Comparison of ENCODE assay signal across 26 cellular contexts in genomic region chr17:12672944-12673343, GRCh38. TPM values are rescaled to one million over a fixed set of nuclear protein-coding genes. Genes with fewer than 3 reads are reported as not detected.
DNase-seq lines count a peak whose midpoint lies in the region; ATAC-seq and TF ChIP-seq lines count a peak whose summit lies in the region.
"Had no signal": no experiment of that assay in that cellular context is flagged by ENCODE, and none has a peak within 500 bp of the region (broad histone marks: within the 10 kb centered on the region; RNA-seq: fewer than 3 reads in every experiment).

No MANE protein-coding gene starts in this region.

- DNase-seq in IMR-90 (no peak), ascending aorta (ENCODE audit: low spot score in 2 of 2) (no peak), mesothelial cell of epicardium (ENCODE audit: low spot score in 2 of 2, unreplicated experiment in 2 of 2) (no peak), sigmoid colon (no peak), AG20443 (ENCODE audit: low spot score) (no peak), NCI-H446 (lab: John Stamatoyannopoulos, UW) (no peak)
- DNase-seq in CD8-positive, alpha-beta T cell = no peak
- DNase-seq: AML-193; C1 segment of cervical spinal cord; Calu3; CD8-positive, alpha-beta memory T cell; DMS153; GOT3; HCEC 1CT; KG1; NCI-H1092 treated with DMSO at 0.1 percent for 48 hours; NCI-H146; NCI-H2029; NCI-H2227 treated with DMSO at 0.1 percent for 48 hours; NCI-H510A treated with DMSO at 0.1 percent for 48 hours; NCI-H774; NK-92 treated with Interleukin-12 subunit alpha and Interleukin-12 subunit beta, amount 100 ng/mL, for 24 hours had no signal

- no peaks in the 10 kb centered on the region for H3K36me3 Mint-ChIP-seq in mesothelial cell of epicardium
- no peaks in the 10 kb centered on the region for H3K36me3 Mint-ChIP-seq in CD8-positive, alpha-beta T cell
- H3K36me3 Mint-ChIP-seq: CD8-positive, alpha-beta memory T cell had no signal

- TF ChIP-seq POLR2A in IMR-90 (IDR thresholded peaks at IDR 0.05; ENCODE audit: low read depth, low read length) = no peak
- TF ChIP-seq POLR2A in sigmoid colon (IDR thresholded peaks at IDR 0.05) = no peak

- no peak overlapping the region for H2AK9ac ChIP-seq in IMR-90 (replicated peaks; ENCODE audit: low read depth, low read length, poor library complexity)

- H2AK5ac ChIP-seq in IMR-90 (ENCODE audit: low read depth, low read length) = no peak overlapping the region

- peak overlapping the region; percentile 11 for H3K27ac Mint-ChIP-seq in mesothelial cell of epicardium
- no peak overlapping the region for H3K27ac Mint-ChIP-seq in CD8-positive, alpha-beta T cell
- H3K27ac Mint-ChIP-seq: CD8-positive, alpha-beta memory T cell had no signal

- H3K9me3 ChIP-seq in IMR-90 (ENCODE audit: control insufficient read depth, insufficient read depth, low read length) (no peaks in the 10 kb centered on the region), ascending aorta (no peaks in the 10 kb centered on the region), sigmoid colon (no peaks in the 10 kb centered on the region)
- no peaks in the 10 kb centered on the region for H3K9me3 ChIP-seq in CD8-positive, alpha-beta T cell (ENCODE audit: low read length)

- peaks cover 14% of the 10 kb centered on the region for H3K27me3 Mint-ChIP-seq in mesothelial cell of epicardium (ENCODE audit: low read depth)
- peaks cover 5% of the 10 kb centered on the region for H3K27me3 Mint-ChIP-seq in CD8-positive, alpha-beta T cell (ENCODE audit: low read depth)
- H3K27me3 Mint-ChIP-seq: CD8-positive, alpha-beta memory T cell had no signal

- no peak overlapping the region for H3K9ac ChIP-seq in IMR-90 (ENCODE audit: low read depth, low read length)

- H3K56ac ChIP-seq in IMR-90 (ENCODE audit: extremely low read depth, insufficient read depth, low read length) = no peak overlapping the region

- H3K18ac ChIP-seq in IMR-90 (ENCODE audit: low read depth, low read length) = no peak overlapping the region

- H3K4me3 ChIP-seq in IMR-90 (ENCODE audit: insufficient read depth, low read depth, low read length) = no peak overlapping the region
- no peak overlapping the region for H3K4me3 ChIP-seq in ascending aorta
- no peak overlapping the region for H3K4me3 ChIP-seq in sigmoid colon
- no peak overlapping the region for H3K4me3 ChIP-seq in CD8-positive, alpha-beta T cell (ENCODE audit: low read depth, low read length)

- H3K14ac ChIP-seq in IMR-90 (replicated peaks; ENCODE audit: low read depth, low read length) = no peak overlapping the region

- no peak overlapping the region for H3K4me3 Mint-ChIP-seq in mesothelial cell of epicardium
- H3K4me3 Mint-ChIP-seq in CD8-positive, alpha-beta T cell = no peak overlapping the region
- H3K4me3 Mint-ChIP-seq: CD8-positive, alpha-beta memory T cell had no signal

- no TSS peak for BruUV-seq in IMR-90 (replicated peaks; lab: Mats Ljungman, UMichigan)

- H2BK20ac ChIP-seq in IMR-90 (ENCODE audit: low read depth, low read length) = no peak overlapping the region

- H4K8ac ChIP-seq in IMR-90 (ENCODE audit: low read depth in 2 of 2, low read length in 2 of 2) = no peak overlapping the region

- H3K4me2 ChIP-seq in IMR-90 (ENCODE audit: low read depth, low read length) = no peak overlapping the region

- no peak overlapping the region for H2AFZ ChIP-seq in IMR-90 (replicated peaks; ENCODE audit: low read length, poor library complexity)

- no peaks in the 10 kb centered on the region for H3K27me3 ChIP-seq in IMR-90 (ENCODE audit: control insufficient read depth, insufficient read depth, low read length)
- no peaks in the 10 kb centered on the region for H3K27me3 ChIP-seq in ascending aorta
- H3K27me3 ChIP-seq in sigmoid colon = no peaks in the 10 kb centered on the region
- H3K27me3 ChIP-seq in CD8-positive, alpha-beta T cell (ENCODE audit: insufficient read depth, low read length) = no peaks in the 10 kb centered on the region

- no peak overlapping the region for H3K23ac ChIP-seq in IMR-90 (ENCODE audit: low read depth, low read length)

- no peaks in the 10 kb centered on the region for H4K20me1 ChIP-seq in IMR-90 (ENCODE audit: insufficient read depth, low read length)

- CTCF ChIA-PET in IMR-90 (lab: Yijun Ruan, JAX) = no interaction called here
- CTCF ChIA-PET in CD8-positive, alpha-beta T cell (lab: Charles Lee) = no interaction called here

- in situ Hi-C loops in IMR-90 (cut with MboI; ENCODE audit: low sequenced_read_pairs) = no loop called here

- peaks cover 18 to 43% of the 10 kb centered on the region in 2 experiments for H3K79me1 ChIP-seq in IMR-90 (ENCODE audit: low read depth in 1 of 2, low read length in 2 of 2)

- TF ChIP-seq RAD21 in IMR-90 (IDR thresholded peaks at IDR 0.05; ENCODE audit: low read length) = no peak

- ATAC-seq in IMR-90 (ENCODE audit: low read depth) = no peak
- no peak for ATAC-seq in CD8-positive, alpha-beta T cell
- ATAC-seq: Panc1 had no signal

- dilution Hi-C loops in IMR-90 (cut with HindIII; ENCODE audit: low sequenced_read_pairs, unreplicated experiment) = no loop called here

- H3K9me3 Mint-ChIP-seq in mesothelial cell of epicardium = peaks cover 4% of the 10 kb centered on the region
- H3K9me3 Mint-ChIP-seq in CD8-positive, alpha-beta T cell = no peaks in the 10 kb centered on the region

- WGBS in IMR-90 (ENCODE audit: extremely low coverage in 2 of 2, insufficient read length in 1 of 2), 2 experiments = no CpG with 5 or more reads among the region's 2 CpGs
- WGBS in sigmoid colon, 2 donors = 25 to 68% methylated on average over 2 of the region's 2 CpGs

- TF ChIP-seq EP300 in sigmoid colon (IDR thresholded peaks at IDR 0.05) = no peak

- TF ChIP-seq CTCF in IMR-90 (conservative IDR thresholded peaks at IDR 0.05; ENCODE audit: low read depth, low read length) = no peak
- TF ChIP-seq CTCF in ascending aorta (IDR thresholded peaks at IDR 0.05) = no peak
- TF ChIP-seq CTCF in mesothelial cell of epicardium (IDR thresholded peaks at IDR 0.05; ENCODE audit: unreplicated experiment) = no peak
- no peak for TF ChIP-seq CTCF in sigmoid colon (IDR thresholded peaks at IDR 0.05)
- TF ChIP-seq CTCF in CD8-positive, alpha-beta T cell (IDR thresholded peaks at IDR 0.05) = no peak

- H3K4ac ChIP-seq in IMR-90 (ENCODE audit: low read depth, low read length) = no peak overlapping the region

- no peak overlapping the region for H3K27ac ChIP-seq in IMR-90 (ENCODE audit: insufficient read depth, low read length)
- peak overlapping the region; percentile 9 to 93 for H3K27ac ChIP-seq in ascending aorta
- peak overlapping the region in 3 of 4 donors; percentile 30 to 97 (median 91) for H3K27ac ChIP-seq in sigmoid colon
- H3K27ac ChIP-seq in CD8-positive, alpha-beta T cell (ENCODE audit: low read depth, low read length) = no peak overlapping the region

- POLR2A ChIA-PET in IMR-90 (lab: Charles Lee; ENCODE audit: unreplicated experiment) = no interaction called here
- POLR2A ChIA-PET in CD8-positive, alpha-beta T cell (lab: Charles Lee) = no interaction called here

- H2BK5ac ChIP-seq in IMR-90 (ENCODE audit: low read depth, low read length, poor library complexity, severe bottlenecking) = no peak overlapping the region

- no peak overlapping the region for H2BK15ac ChIP-seq in IMR-90 (ENCODE audit: low read depth, low read length)

- peaks cover 2% of the 10 kb centered on the region for H3K4me1 ChIP-seq in IMR-90 (ENCODE audit: control insufficient read depth, insufficient read depth, low read length)
- peaks cover 0 to 24% of the 10 kb centered on the region in 2 donors for H3K4me1 ChIP-seq in ascending aorta
- peaks cover 0 to 86% (median 35%) of the 10 kb centered on the region in 4 donors for H3K4me1 ChIP-seq in sigmoid colon
- no peaks in the 10 kb centered on the region for H3K4me1 ChIP-seq in CD8-positive, alpha-beta T cell (ENCODE audit: insufficient read depth, low read length)

- no peak overlapping the region for H2BK120ac ChIP-seq in IMR-90 (ENCODE audit: low read depth, low read length)

- H3K36me3 ChIP-seq in IMR-90 (ENCODE audit: control insufficient read depth, insufficient read depth, low read length) (no peaks in the 10 kb centered on the region), ascending aorta (no peaks in the 10 kb centered on the region), sigmoid colon (no peaks in the 10 kb centered on the region)
- H3K36me3 ChIP-seq in CD8-positive, alpha-beta T cell (ENCODE audit: insufficient read depth, low read length) = no peaks in the 10 kb centered on the region

- peaks cover 11% of the 10 kb centered on the region for H3K4me1 Mint-ChIP-seq in mesothelial cell of epicardium
- H3K4me1 Mint-ChIP-seq in CD8-positive, alpha-beta T cell (ENCODE audit: low read depth) = no peaks in the 10 kb centered on the region
- H3K4me1 Mint-ChIP-seq: CD8-positive, alpha-beta memory T cell had no signal

- intact Hi-C loops in IMR-90 (cut with micrococcal nuclease) = no loop called here
- intact Hi-C loops in ascending aorta (cut with DNase I) = no loop called here
- intact Hi-C loops in sigmoid colon (cut with DNase I) = no loop called here
- intact Hi-C loops in CD8-positive, alpha-beta T cell (cut with DNase I, micrococcal nuclease) = no loop called here

- peak overlapping the region; percentile 48; the same call in 1 of the 2 replicates for H4K5ac ChIP-seq in IMR-90 (ENCODE audit: low read depth, low read length)

- peaks cover 2% of the 10 kb centered on the region; the same call in 1 of the 2 replicates for H3K9me1 ChIP-seq in IMR-90 (ENCODE audit: insufficient read depth, low read length)

- no peak overlapping the region for H4K91ac ChIP-seq in IMR-90 (ENCODE audit: insufficient read depth, low read depth, low read length)

TF ChIP-seq in IMR-90, 13 proteins besides CTCF, POLR2A, EP300 and RAD21 (continues in another document):
- TF ChIP-seq MAFK (IDR thresholded peaks at IDR 0.05; ENCODE audit: low read depth, low read length) = no peak
- no peak for TF ChIP-seq RFX5 (IDR thresholded peaks at IDR 0.05; ENCODE audit: low read depth, low read length)
- TF ChIP-seq MAZ (IDR thresholded peaks at IDR 0.05; ENCODE audit: borderline replicate concordance, low read depth, low read length) = no peak
- TF ChIP-seq CHD1 (IDR thresholded peaks at IDR 0.05; ENCODE audit: low read depth, low read length) = no peak
- no peak for TF ChIP-seq NFE2L2 (IDR thresholded peaks at IDR 0.05; ENCODE audit: low read depth, low read length)

RNA-seq across cellular contexts. Expression of gene MYOCD, which starts 7.3 kb away (rescaled TPM):
- total RNA-seq in IMR-90 (2012; rRNA removed) = 19.7 and 20.1 TPM in 2 replicates
- 10.6 and 12.4 TPM in 2 replicates for polyA plus RNA-seq in IMR-90 (2012; rRNA removed)
- 5.4 TPM in 2 replicates for polyA plus RNA-seq in IMR-90 (2012; cell fraction: cytosol; rRNA removed)
- 8.7 and 10.9 TPM in 2 replicates for polyA plus RNA-seq in IMR-90 (2012; cell fraction: nucleus; rRNA removed; ENCODE audit: low replicate concordance)
- total RNA-seq in ascending aorta = 153 TPM
- 10.3 to 13.0 TPM (median 11.4 TPM) in 3 replicates for total RNA-seq in mesothelial cell of epicardium
- 100 to 1,000 TPM; 108 to 168 (median 120) TPM for total RNA-seq in sigmoid colon
- polyA plus RNA-seq in sigmoid colon = 1 to 10 TPM in 1 of 3 donors, under 1 TPM in 2; 0.46 to 5.9 (median 0.60) TPM
- total RNA-seq in CD8-positive, alpha-beta T cell = not detected
- total RNA-seq: Calu3; CD8-positive, alpha-beta memory T cell; G401; HT1080; SK-MEL-5 had no signal
- polyA plus RNA-seq: CD8-positive, alpha-beta memory T cell had no signal

Comparison
In these comparisons a context has a peak if more than half of its experiments do, and no peak if none do; other contexts are left out.
1. H3K27ac ChIP-seq: peak in ascending aorta (2 of 2) and sigmoid colon (3 of 4); none in IMR-90 (single experiment) and CD8-positive, alpha-beta T cell (single experiment).
2. RNA of gene MYOCD, which starts 7.3 kb away (total RNA-seq): 153 TPM in ascending aorta (single experiment), 108 to 168 TPM in sigmoid colon, 19.7 to 20.1 TPM in IMR-90 and 10.3 to 13.0 TPM in mesothelial cell of epicardium; not detected in CD8-positive, alpha-beta T cell; every median in the first group is over 10 times any median in the second.